2 cellular contexts compared by ENCODE assay signal in genomic region chr10:22672594-22673392, GRCh38.
A peak's percentile ranks its signal among the peaks of the same experiment; 100 is the strongest.
TF ChIP-seq lines count a peak whose summit lies in the region.

No MANE protein-coding gene starts in this region.

TF ChIP-seq in PFSK-1, 5 proteins besides CTCF, POLR2A, EP300 and RAD21:
- TF ChIP-seq TAF1 (IDR thresholded peaks at IDR 0.05; ENCODE audit: borderline replicate concordance, insufficient read depth, low read length) (0 out of 2 replicates have a peak, but pooled peaks have one; percentile 21), FOXP2 (optimal IDR thresholded peaks at IDR 0.05; ENCODE audit: borderline replicate concordance, extremely low read depth, extremely low read length, insufficient read depth) (no peak)

TF ChIP-seq in K562, 482 proteins besides CTCF, POLR2A, EP300 and RAD21:
- TF ChIP-seq ZEB2 (IDR thresholded peaks at IDR 0.05): peak; percentile 82
- no peak for TF ChIP-seq ETV5 (CRISPR knock-in tag; IDR thresholded peaks at IDR 0.05; ENCODE audit: low read depth)
- peak; percentile 76 for TF ChIP-seq ATF3 (IDR thresholded peaks at IDR 0.05)
- no peak for TF ChIP-seq ATF3 (CRISPR knock-in tag; conservative IDR thresholded peaks at IDR 0.05)
- peak; percentile 93 for TF ChIP-seq ZFP36 (IDR thresholded peaks at IDR 0.05; ENCODE audit: low read depth, low read length, partially characterized antibody)
- no peak for TF ChIP-seq KAT8 (IDR thresholded peaks at IDR 0.05; ENCODE audit: low read depth)
- TF ChIP-seq GATA2 (CRISPR knock-in tag; IDR thresholded peaks at IDR 0.05): 0 out of 2 replicates have a peak, but pooled peaks have one; percentile 18
- TF ChIP-seq EP400 (IDR thresholded peaks at IDR 0.05): 0 out of 2 replicates have a peak, but pooled peaks have one; percentile 14
- no peak for TF ChIP-seq KDM2B (CRISPR knock-in tag; IDR thresholded peaks at IDR 0.05)
- peak; percentile 66 for TF ChIP-seq MEIS2 (IDR thresholded peaks at IDR 0.05; ENCODE audit: partially characterized antibody)
- peak in 1 of 2 experiments; percentile 44; a peak in 1 of 4 replicates for TF ChIP-seq HDAC1 (IDR thresholded peaks at IDR 0.05)
- TF ChIP-seq BRD9 (IDR thresholded peaks at IDR 0.05; ENCODE audit: low read depth, partially characterized antibody): peak; percentile 36
- TF ChIP-seq AFF4 (CRISPR knock-in tag; IDR thresholded peaks at IDR 0.05): 0 out of 2 replicates have a peak, but pooled peaks have one; percentile 41
- peak; percentile 92 for TF ChIP-seq JUND (IDR thresholded peaks at IDR 0.05; ENCODE audit: borderline replicate concordance, low read depth, low read length)
- TF ChIP-seq JUND (tag; IDR thresholded peaks at IDR 0.05; ENCODE audit: borderline replicate concordance, low read depth, low read length): peak; percentile 88; the same call in 2 of the 3 replicates
- TF ChIP-seq SMARCA5 (IDR thresholded peaks at IDR 0.05): 0 out of 2 replicates have a peak, but pooled peaks have one; percentile 18
- TF ChIP-seq SMARCE1 (IDR thresholded peaks at IDR 0.05): peak; percentile 88
- no peak for TF ChIP-seq PHF21A (IDR thresholded peaks at IDR 0.05; ENCODE audit: borderline replicate concordance, low read depth)
- TF ChIP-seq CTBP1 (IDR thresholded peaks at IDR 0.05; ENCODE audit: borderline replicate concordance): peak; percentile 50; the same call in 1 of the 2 replicates
- no peak for TF ChIP-seq TFAM (CRISPR knock-in tag; conservative IDR thresholded peaks at IDR 0.05)
- TF ChIP-seq ZNF436 (CRISPR knock-in tag; IDR thresholded peaks at IDR 0.05): peak; percentile 53; the same call in 1 of the 2 replicates
- peak; percentile 38; the same call in 1 of the 2 replicates for TF ChIP-seq ZNF592 (IDR thresholded peaks at IDR 0.05)
- peak; percentile 91 for TF ChIP-seq FOSL1 (tag; conservative IDR thresholded peaks at IDR 0.05)
- no peak for TF ChIP-seq AFF1 (IDR thresholded peaks at IDR 0.05; ENCODE audit: low read depth in 1 of 2, partially characterized antibody in 2 of 2)
- TF ChIP-seq HMBOX1 (IDR thresholded peaks at IDR 0.05): 0 out of 2 replicates have a peak, but pooled peaks have one; percentile 12
- no peak for TF ChIP-seq KDM4B (IDR thresholded peaks at IDR 0.05; ENCODE audit: borderline replicate concordance in 2 of 2, low read depth in 1 of 2)
- TF ChIP-seq IFI16 (CRISPR knock-in tag; IDR thresholded peaks at IDR 0.05): no peak
- 0 out of 2 replicates have a peak, but pooled peaks have one; percentile 16 for TF ChIP-seq L3MBTL2 (IDR thresholded peaks at IDR 0.05)
- TF ChIP-seq JUN (IDR thresholded peaks at IDR 0.05; ENCODE audit: borderline replicate concordance, low read depth, low read length): peak; percentile 70
- TF ChIP-seq JUN (CRISPR knock-in tag; IDR thresholded peaks at IDR 0.05; ENCODE audit: borderline replicate concordance): no peak
- peak; percentile 17; the same call in 1 of the 2 replicates for TF ChIP-seq ZBTB2 (IDR thresholded peaks at IDR 0.05)
- no peak for TF ChIP-seq ZNF699 (CRISPR knock-in tag; IDR thresholded peaks at IDR 0.05; ENCODE audit: insufficient replicate concordance)
- TF ChIP-seq SMARCA4 (IDR thresholded peaks at IDR 0.05): peak; percentile 77
- 0 out of 2 replicates have a peak, but pooled peaks have one; percentile 13 for TF ChIP-seq GABPA (tag; conservative IDR thresholded peaks at IDR 0.05; ENCODE audit: low read depth)
- peak; percentile 7; the same call in 1 of the 2 replicates for TF ChIP-seq TEAD4 (IDR thresholded peaks at IDR 0.05; ENCODE audit: low read length)
- TF ChIP-seq TEAD4 (CRISPR knock-in tag; IDR thresholded peaks at IDR 0.05; ENCODE audit: borderline replicate concordance): no peak
- peak; percentile 76 for TF ChIP-seq ARID1B (IDR thresholded peaks at IDR 0.05)
- TF ChIP-seq ZNF324 (CRISPR knock-in tag; IDR thresholded peaks at IDR 0.05): 0 out of 2 replicates have a peak, but pooled peaks have one; percentile 31
- 0 out of 2 replicates have a peak, but pooled peaks have one; percentile 29 for TF ChIP-seq NFE2 (IDR thresholded peaks at IDR 0.05; ENCODE audit: low read depth)
- TF ChIP-seq FOS (IDR thresholded peaks at IDR 0.05; ENCODE audit: extremely low read depth, insufficient read length): peak; percentile 11
- TF ChIP-seq DPF2 (IDR thresholded peaks at IDR 0.05): peak; percentile 89
- TF ChIP-seq KDM1A (IDR thresholded peaks at IDR 0.05): peak in 1 of 2 experiments; percentile 29; a peak in 1 of 4 replicates
